In genomic region chr17:82970067-82970466, GRCh38 we compare ENCODE assay signal across 15 cellular contexts.
A peak's percentile ranks its signal among the peaks of the same experiment; 100 is the strongest.
DNase-seq lines count a peak whose midpoint lies in the region; ATAC-seq and TF ChIP-seq lines count a peak whose summit lies in the region.
"Had no signal": no experiment of that assay in that cellular context is flagged by ENCODE, and none has a peak within 500 bp of the region (broad histone marks: within the 10 kb centered on the region; RNA-seq: fewer than 3 reads in every experiment).

No MANE protein-coding gene starts in this region.

- intact Hi-C loops in esophagus muscularis mucosa (cut with DNase I), result no loop called here

- no peak overlapping the region for H3K4me3 ChIP-seq in esophagus muscularis mucosa

- no peak for TF ChIP-seq POLR2A in esophagus muscularis mucosa (IDR thresholded peaks at IDR 0.05; ENCODE audit: low read depth)

- H3K4me1 ChIP-seq in esophagus muscularis mucosa, result no peaks in the 10 kb centered on the region

- H3K27ac ChIP-seq in KOPT-K1 (ENCODE audit: low read depth, low read length, poor library complexity, severe bottlenecking), result peak overlapping the region; percentile 40
- H3K27ac ChIP-seq in esophagus muscularis mucosa (replicated peaks in 1 of 4), result no peak overlapping the region

- no peak for DNase-seq in stimulated activated naive CD8-positive, alpha-beta T cell treated with anti-CD3 and anti-CD28 coated beads, Interleukin-15, amount 100 ng/mL, for 72 hours
- DNase-seq in stimulated activated naive CD8-positive, alpha-beta T cell treated with anti-CD3 and anti-CD28 coated beads, Interleukin-15, Interleukin-2, amounts not matched to agents 100 U/mL and 50 U/mL, for 24 hours, result no peak
- DNase-seq in esophagus muscularis mucosa (ENCODE audit: extremely low spot score), result peak; percentile 19
- no peak for DNase-seq in NCI-H2171 treated with DMSO at 0.1 percent for 48 hours (lab: John Stamatoyannopoulos, UW)
- no peak for DNase-seq in midbrain (lab: John Stamatoyannopoulos, UW)
- DNase-seq: AML-193, IMR-90, MV-4-11, NCI-H146, NCI-H345 had no signal

- H3K27ac Mint-ChIP-seq in stimulated activated naive CD8-positive, alpha-beta T cell treated with anti-CD3 and anti-CD28 coated beads, Interleukin-15, amount 100 ng/mL, for 72 hours, result no peak overlapping the region

- no peaks in the 10 kb centered on the region for H3K9me3 ChIP-seq in KOPT-K1 (ENCODE audit: insufficient read depth, low read length, poor library complexity, severe bottlenecking)
- no peaks in the 10 kb centered on the region for H3K9me3 ChIP-seq in esophagus muscularis mucosa

- no peaks in the 10 kb centered on the region for H3K27me3 ChIP-seq in esophagus muscularis mucosa

- no peak for TF ChIP-seq CTCF in esophagus muscularis mucosa (IDR thresholded peaks at IDR 0.05)

- H3K4me1 Mint-ChIP-seq in stimulated activated naive CD8-positive, alpha-beta T cell treated with anti-CD3 and anti-CD28 coated beads, Interleukin-15, amount 100 ng/mL, for 72 hours, result peaks cover 9% of the 10 kb centered on the region

- H3K36me3 ChIP-seq in KOPT-K1 (ENCODE audit: insufficient read depth, low read length) (no peaks in the 10 kb centered on the region), esophagus muscularis mucosa (peaks cover 0 to 4% (median 0%) of the 10 kb centered on the region in 4 donors)

- ATAC-seq in stimulated activated naive CD8-positive, alpha-beta T cell treated with anti-CD3 and anti-CD28 coated beads, Interleukin-15, amount 100 ng/mL, for 72 hours, result peak; percentile 21
- no peak for ATAC-seq in stimulated activated naive CD8-positive, alpha-beta T cell treated with anti-CD3 and anti-CD28 coated beads, Interleukin-15, Interleukin-2, amounts not matched to agents 100 U/mL and 50 U/mL, for 24 hours
- no peak for ATAC-seq in HG02678 (IDR thresholded peaks at IDR 0.05; ENCODE audit: unreplicated experiment)
- no peak for ATAC-seq in GM21786 (IDR thresholded peaks at IDR 0.05; ENCODE audit: unreplicated experiment)
- ATAC-seq: CD8-positive, alpha-beta T cell; HCT116 had no signal

- H3K9me3 Mint-ChIP-seq in stimulated activated naive CD8-positive, alpha-beta T cell treated with anti-CD3 and anti-CD28 coated beads, Interleukin-15, amount 100 ng/mL, for 72 hours, result no peaks in the 10 kb centered on the region
- H3K9me3 Mint-ChIP-seq: CD8-positive, alpha-beta T cell had no signal

- TF ChIP-seq EP300 in esophagus muscularis mucosa (IDR thresholded peaks at IDR 0.05), result no peak

- no peaks in the 10 kb centered on the region for H3K27me3 Mint-ChIP-seq in stimulated activated naive CD8-positive, alpha-beta T cell treated with anti-CD3 and anti-CD28 coated beads, Interleukin-15, amount 100 ng/mL, for 72 hours

- H3K4me3 Mint-ChIP-seq in stimulated activated naive CD8-positive, alpha-beta T cell treated with anti-CD3 and anti-CD28 coated beads, Interleukin-15, amount 100 ng/mL, for 72 hours, result no peak overlapping the region
- H3K4me3 Mint-ChIP-seq: CD8-positive, alpha-beta T cell had no signal

- 65% methylated on average over 9 of the region's 12 CpGs for WGBS in esophagus muscularis mucosa
